Comparison of ENCODE assay signal across 15 cellular contexts in the genomic region with DNA sequence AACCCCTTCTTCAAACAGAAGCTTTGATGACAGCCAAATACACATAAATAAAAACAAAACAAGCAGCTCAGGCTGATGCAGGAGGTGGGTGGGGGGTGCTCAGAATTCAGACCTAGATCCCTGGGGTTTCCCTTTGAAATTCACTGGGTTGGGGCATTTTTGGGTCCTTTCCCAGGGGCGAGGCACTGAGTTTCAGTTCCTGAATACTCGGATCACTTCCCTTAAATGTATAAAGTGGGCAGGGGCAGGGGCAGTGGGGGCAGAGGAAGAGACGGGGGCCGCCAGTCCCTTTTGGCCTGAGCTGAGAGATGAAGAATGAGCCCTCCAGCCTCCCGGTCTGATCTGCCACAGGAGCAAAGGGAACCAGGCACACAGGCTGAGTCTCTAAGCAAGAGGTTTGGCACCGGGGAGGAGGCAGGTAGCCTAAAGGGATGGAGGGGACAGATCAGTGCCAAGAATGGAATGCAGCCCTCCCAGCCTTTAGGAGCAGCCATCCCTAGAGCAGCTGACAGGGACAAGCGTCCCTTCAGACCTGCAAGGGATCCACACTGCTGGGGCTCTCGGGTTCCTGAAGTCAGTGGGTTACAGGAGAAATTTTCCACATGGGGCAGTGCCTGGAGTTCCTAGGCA. TPM values are rescaled to one million over a fixed set of nuclear protein-coding genes. Genes with fewer than 3 reads are reported as not detected.
DNase-seq lines count a peak whose midpoint lies in the region; FAIRE-seq and TF ChIP-seq lines count a peak whose summit lies in the region.
"Had no signal": no experiment of that assay in that cellular context is flagged by ENCODE, and none has a peak within 500 bp of the region (broad histone marks: within the 10 kb centered on the region; RNA-seq: fewer than 3 reads in every experiment).

No MANE protein-coding gene starts in this region.

- intact Hi-C loops in CD14-positive monocyte (cut with micrococcal nuclease) = no loop called here

- no peak for FAIRE-seq in urothelium cell line (lab: Jason Lieb, UNC)

- H3K9me3 Mint-ChIP-seq in CD14-positive monocyte = peaks cover 0 to 2% (median 0%) of the 10 kb centered on the region in 7 donors

- DNase-seq in CD14-positive monocyte (ENCODE audit: low spot score) = peak; percentile 74
- DNase-seq in GM13976 (ENCODE audit: low spot score) = peak; percentile 77
- DNase-seq in NB4 (ENCODE audit: low read depth) = peak; percentile 57
- DNase-seq in islet precursor cell = peak; percentile 76
- no peak for DNase-seq in stimulated activated CD8-positive, alpha-beta memory T cell treated with anti-CD3 and anti-CD28 coated beads, Interleukin-4, amount 100 ng/mL, for 48 hours
- DNase-seq in mesenteric fat pad (ENCODE audit: low spot score) = no peak
- no peak for DNase-seq in NCI-H2227 treated with DMSO at 0.1 percent for 48 hours (lab: John Stamatoyannopoulos, UW)
- no peak for DNase-seq in urothelium cell line (ENCODE audit: low spot score)
- DNase-seq: activated CD4-positive, CD25-positive, alpha-beta regulatory T cell; NCI-H2107; NK-92 treated with Interleukin-12 subunit alpha and Interleukin-12 subunit beta, amount 100 ng/mL, for 24 hours; SK-N-SH; stimulated activated CD4-positive, alpha-beta T cell treated with anti-CD3 and anti-CD28 coated beads, Interleukin-12 subunit alpha, Interleukin-12 subunit beta, amount 100 ng/mL, for 4 hours; tibial artery had no signal

- peaks cover 0 to 1% (median 0%) of the 10 kb centered on the region in 3 donors for H3K27me3 Mint-ChIP-seq in CD14-positive monocyte (ENCODE audit: low read depth in 3 of 3)

- TF ChIP-seq POLR2A in NB4 (IDR thresholded peaks at IDR 0.05; ENCODE audit: extremely low read depth, insufficient read length) = no peak

- H3K4me3 Mint-ChIP-seq in CD14-positive monocyte = peak overlapping the region; percentile 43 to 73

- TF ChIP-seq CTCF in CD14-positive monocyte (IDR thresholded peaks at IDR 0.05) = no peak
- no peak for TF ChIP-seq CTCF in GM13976 (IDR thresholded peaks at IDR 0.05; ENCODE audit: borderline replicate concordance, control extremely low read depth, extremely low read depth, insufficient read depth, missing control alignments)
- no peak for TF ChIP-seq CTCF in NB4 (IDR thresholded peaks at IDR 0.05; ENCODE audit: low read depth, low read length)

- H3K27ac Mint-ChIP-seq in CD14-positive monocyte = peak overlapping the region; percentile 73 to 92 (median 85)

- peaks cover 9% of the 10 kb centered on the region in 2 donors for H3K36me3 Mint-ChIP-seq in CD14-positive monocyte

- in situ Hi-C loops in GM13976 (cut with MboI; ENCODE audit: low sequenced_read_pairs, unreplicated experiment) = no loop called here

- H3K4me3 ChIP-seq in NB4 (ENCODE audit: low read depth, low read length) = no peak overlapping the region
- H3K4me3 ChIP-seq: HAP-1, tibial artery had no signal

- peaks cover 26% of the 10 kb centered on the region for H3K4me1 Mint-ChIP-seq in CD14-positive monocyte

RNA-seq across cellular contexts. Expression of a gene that starts 20.3 kb away (rescaled TPM):
- polyA plus RNA-seq in CD14-positive monocyte = 1 to 10 TPM; 9.7 TPM
- total RNA-seq in mesenteric fat pad = 17.2 TPM

Comparison
In these comparisons a context has a peak if more than half of its experiments do, and no peak if none do; other contexts are left out.
1. DNase-seq: peak in CD14-positive monocyte (single experiment), GM13976 (single experiment), NB4 (single experiment) and islet precursor cell (single experiment); none in stimulated activated CD8-positive, alpha-beta memory T cell treated with anti-CD3 and anti-CD28 coated beads, Interleukin-4, amount 100 ng/mL, for 48 hours (single experiment), mesenteric fat pad (single experiment), NCI-H2227 treated with DMSO at 0.1 percent for 48 hours (single experiment) and urothelium cell line (single experiment).